14 cellular contexts compared by ENCODE assay signal in the genomic region with DNA sequence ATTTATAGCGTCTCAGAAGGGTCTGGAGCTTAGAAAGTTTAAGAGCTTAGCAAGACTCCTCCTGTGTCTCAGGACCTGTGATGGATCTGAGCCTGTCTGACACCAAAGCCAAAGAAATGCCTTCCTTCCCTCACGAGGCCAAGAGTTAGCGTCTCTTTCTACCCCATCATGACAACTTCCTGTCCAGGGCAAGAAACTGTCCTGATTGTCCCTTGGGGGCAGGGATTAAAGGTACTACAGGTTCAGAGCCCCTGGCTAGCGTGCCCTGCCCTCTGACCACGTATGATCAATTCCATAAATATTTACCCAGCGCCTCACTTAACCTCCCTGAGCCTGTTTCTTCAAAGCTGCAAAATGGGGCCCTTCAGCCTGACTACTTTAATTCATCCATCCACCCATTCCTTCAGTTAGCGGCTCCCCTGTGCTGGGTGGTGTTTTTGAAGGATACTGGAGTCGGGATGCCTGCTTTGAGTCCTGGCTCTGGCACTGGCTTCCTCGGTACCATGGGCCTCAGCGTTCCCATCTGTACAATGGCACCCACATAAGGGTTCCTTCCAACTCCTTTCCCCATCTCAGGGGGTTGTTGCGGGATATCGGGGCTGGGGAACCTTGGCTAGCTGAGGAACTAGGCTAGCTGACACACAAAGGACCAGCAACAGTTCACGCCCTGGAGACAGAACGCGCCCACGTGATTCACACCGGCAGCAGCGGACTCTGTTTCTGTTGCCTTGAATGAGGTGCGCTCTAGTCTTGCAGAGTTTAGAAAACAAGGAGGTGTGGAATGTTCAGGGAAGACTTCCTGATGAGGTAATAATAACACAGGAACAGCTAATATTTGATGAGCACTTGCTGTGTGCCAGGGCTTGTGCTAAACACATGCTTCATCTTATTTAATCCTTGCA. TPM values are rescaled to one million over a fixed set of nuclear protein-coding genes. Genes with fewer than 3 reads are reported as not detected.
DNase-seq lines count a peak whose midpoint lies in the region; ATAC-seq, FAIRE-seq and TF ChIP-seq lines count a peak whose summit lies in the region.
"Had no signal": no experiment of that assay in that cellular context is flagged by ENCODE, and none has a peak within 500 bp of the region (broad histone marks: within the 10 kb centered on the region; RNA-seq: fewer than 3 reads in every experiment).

No MANE protein-coding gene starts in this region.

- no peaks in the 10 kb centered on the region for H3K27me3 ChIP-seq in astrocyte (ENCODE audit: insufficient read depth, low read length)
- no peaks in the 10 kb centered on the region for H3K27me3 ChIP-seq in HAP-1 (ENCODE audit: low read depth)
- H3K27me3 ChIP-seq: BLaER1, cardiac muscle cell had no signal

- DNase-seq in EL (peak; percentile 62), astrocyte (ENCODE audit: low read depth) (no peak), left lobe of liver (ENCODE audit: low spot score) (peak; percentile 88), renal cortical epithelial cell (ENCODE audit: low read depth) (peak; percentile 94), HAP-1 (ENCODE audit: low spot score in 2 of 2) (no peak), occipital lobe (lab: John Stamatoyannopoulos, UW) (no peak)
- DNase-seq in activated effector memory CD4-positive, alpha-beta T cell treated with anti-CD3 and anti-CD28 coated beads, Interleukin-2, amount 50 U/mL, for 16 hours = no peak
- DNase-seq: activated CD8-positive, alpha-beta T cell treated with anti-CD3 and anti-CD28 coated beads, Interleukin-2, amount 10 ng/mL, durations not matched to agents 7 days and 5 days; activated naive CD4-positive, alpha-beta T cell treated with Interleukin-2 at 50 U/mL for 16 hours; NCI-H2171 had no signal

- H3K27ac ChIP-seq in astrocyte (ENCODE audit: low read depth, low read length) = no peak overlapping the region
- H3K27ac ChIP-seq: BLaER1, cardiac muscle cell had no signal

- H3K9ac ChIP-seq in astrocyte (ENCODE audit: low read length) = no peak overlapping the region
- H3K9ac ChIP-seq: BLaER1 had no signal

- ATAC-seq in left lobe of liver (peak; percentile 70), GM19452 (IDR thresholded peaks at IDR 0.05; ENCODE audit: unreplicated experiment) (no peak)
- ATAC-seq: activated CD8-positive, alpha-beta T cell treated with anti-CD3 and anti-CD28 coated beads, Interleukin-2, amount 10 ng/mL, durations not matched to agents 7 days and 5 days had no signal

- no peaks in the 10 kb centered on the region for H3K36me3 Mint-ChIP-seq in astrocyte (ENCODE audit: low read depth, unreplicated experiment)

- peaks cover 44% of the 10 kb centered on the region for H3K4me1 Mint-ChIP-seq in astrocyte (ENCODE audit: low read depth, unreplicated experiment)

- no peaks in the 10 kb centered on the region for H3K9me3 ChIP-seq in astrocyte (ENCODE audit: insufficient read depth, low read depth, low read length)
- H3K9me3 ChIP-seq in HAP-1 = no peaks in the 10 kb centered on the region
- H3K9me3 ChIP-seq: BLaER1 had no signal

- H3K27me3 Mint-ChIP-seq in astrocyte (ENCODE audit: low read depth, unreplicated experiment) = no peaks in the 10 kb centered on the region

- H3K4me3 Mint-ChIP-seq in astrocyte (ENCODE audit: unreplicated experiment) = peak overlapping the region; percentile 45
- H3K4me3 Mint-ChIP-seq: activated CD8-positive, alpha-beta T cell treated with anti-CD3 and anti-CD28 coated beads, Interleukin-2, amount 10 ng/mL, durations not matched to agents 7 days and 5 days; T-helper 1 cell treated with Interleukin-12 subunit alpha and Interleukin-12 subunit beta and Interleukin-4 antibody, amounts not matched to agents 30 μg/mL and 1 μg/mL, for 36 hours had no signal

- no peaks in the 10 kb centered on the region for H4K20me1 ChIP-seq in astrocyte (ENCODE audit: insufficient read depth, low read length)
- H4K20me1 ChIP-seq: BLaER1 had no signal

- no peak for TF ChIP-seq CTCF in astrocyte (IDR thresholded peaks at IDR 0.05; ENCODE audit: insufficient read depth, low read depth, low read length)

- H3K4me2 ChIP-seq in astrocyte (ENCODE audit: low read length) = no peak overlapping the region
- H3K4me2 ChIP-seq: BLaER1 had no signal

- H3K27ac Mint-ChIP-seq in astrocyte (ENCODE audit: unreplicated experiment) = peak overlapping the region; percentile 64
- H3K27ac Mint-ChIP-seq: activated CD8-positive, alpha-beta T cell treated with anti-CD3 and anti-CD28 coated beads, Interleukin-2, amount 10 ng/mL, durations not matched to agents 7 days and 5 days; T-helper 1 cell treated with Interleukin-12 subunit alpha and Interleukin-12 subunit beta and Interleukin-4 antibody, amounts not matched to agents 30 μg/mL and 1 μg/mL, for 36 hours had no signal

- no peaks in the 10 kb centered on the region for H3K79me2 ChIP-seq in astrocyte (ENCODE audit: insufficient read depth, low read length)

- in situ Hi-C loops in HAP-1 (cut with MboI; ENCODE audit: low sequenced_read_pairs) = no loop called here

- H3K9me3 Mint-ChIP-seq in astrocyte (ENCODE audit: unreplicated experiment) = no peaks in the 10 kb centered on the region
- H3K9me3 Mint-ChIP-seq: T-helper 1 cell treated with Interleukin-12 subunit alpha and Interleukin-12 subunit beta and Interleukin-4 antibody, amounts not matched to agents 30 μg/mL and 1 μg/mL, for 36 hours had no signal

- H3K4me1 ChIP-seq in astrocyte (ENCODE audit: insufficient read depth, low read length) = peaks cover 66% of the 10 kb centered on the region
- H3K4me1 ChIP-seq in HAP-1 = peaks cover 8% of the 10 kb centered on the region

- H3K36me3 ChIP-seq in astrocyte (ENCODE audit: insufficient read depth, low read length) (no peaks in the 10 kb centered on the region), HAP-1 (replicated peaks) (no peaks in the 10 kb centered on the region)
- H3K36me3 ChIP-seq: BLaER1, cardiac muscle cell had no signal

- H3K4me3 ChIP-seq in astrocyte (ENCODE audit: insufficient read depth, low read depth, low read length) (no peak overlapping the region), HAP-1 (no peak overlapping the region)
- H3K4me3 ChIP-seq: BLaER1, cardiac muscle cell had no signal

- no peak for FAIRE-seq in astrocyte (lab: Jason Lieb, UNC)

- H2AFZ ChIP-seq in astrocyte (ENCODE audit: low read depth, low read length) = no peak overlapping the region

RNA-seq across cellular contexts. Expression of gene EPHA2, which starts 23.0 kb away (rescaled TPM):
- 117 and 140 TPM in 2 replicates for total RNA-seq in astrocyte
- total RNA-seq in left lobe of liver = 6.5 TPM
- 104 and 146 TPM in 2 replicates for total RNA-seq in renal cortical epithelial cell
- total RNA-seq in occipital lobe = 1.1 TPM
- total RNA-seq: activated CD8-positive, alpha-beta T cell treated with anti-CD3 and anti-CD28 coated beads, Interleukin-2, amount 10 ng/mL, durations not matched to agents 7 days and 5 days had no signal

RNA-seq across cellular contexts. Expression of gene ARHGEF19, which starts 33.6 kb away (rescaled TPM):
- total RNA-seq in astrocyte (5.7 and 7.4 TPM in 2 replicates), left lobe of liver (1.9 TPM), renal cortical epithelial cell (2.3 and 3.3 TPM in 2 replicates), occipital lobe (0.16 TPM)

RNA-seq across cellular contexts. Expression of gene CPLANE2, which starts 58.1 kb away (rescaled TPM):
- total RNA-seq in astrocyte (8.2 and 8.6 TPM in 2 replicates), left lobe of liver (4.7 TPM), renal cortical epithelial cell (3.3 and 10.8 TPM in 2 replicates), occipital lobe (19.0 TPM)

Comparison
In these comparisons a context has a peak if more than half of its experiments do, and no peak if none do; other contexts are left out.
1. DNase-seq: peak in EL (single experiment), left lobe of liver (single experiment) and renal cortical epithelial cell (single experiment); none in astrocyte (single experiment), activated effector memory CD4-positive, alpha-beta T cell treated with anti-CD3 and anti-CD28 coated beads, Interleukin-2, amount 50 U/mL, for 16 hours (single experiment), HAP-1 (0 of 2) and occipital lobe (single experiment).
2. RNA of gene EPHA2, which starts 23.0 kb away (total RNA-seq): 104 to 146 TPM in renal cortical epithelial cell and 117 to 140 TPM in astrocyte; 6.5 TPM in left lobe of liver (single experiment) and 1.1 TPM in occipital lobe (single experiment); every median in the first group is over 10 times any median in the second.